In genomic region chr14:64504310-64504896, GRCh38 we compare ENCODE assay signal across 8 cellular contexts. TPM values are rescaled to one million over a fixed set of nuclear protein-coding genes. Genes with fewer than 3 reads are reported as not detected.
DNase-seq lines count a peak whose midpoint lies in the region; ATAC-seq and TF ChIP-seq lines count a peak whose summit lies in the region.

ZBTB1 (plus strand) TSS chr14:64504770; CDS start chr14:64521505, 16,735 bp downstream.

- ATAC-seq in CD8-positive, alpha-beta T cell = peak; percentile 37
- peak; percentile 27 for ATAC-seq in GM21423 (IDR thresholded peaks at IDR 0.05; ENCODE audit: unreplicated experiment)
- peak; percentile 54 for ATAC-seq in naive thymus-derived CD4-positive, alpha-beta T cell
- ATAC-seq in stimulated activated effector memory CD8-positive, alpha-beta T cell treated with anti-CD3 and anti-CD28 coated beads, Interleukin-12 subunit alpha, Interleukin-12 subunit beta, amount 100 ng/mL, for 72 hours = peak; percentile 71

- peak within 1 kb of the TSS; percentile 95 for H3K4me3 ChIP-seq in CD8-positive, alpha-beta T cell (ENCODE audit: low read depth, low read length)
- peak within 1 kb of the TSS; percentile 88 for H3K4me3 ChIP-seq in naive thymus-derived CD4-positive, alpha-beta T cell (ENCODE audit: low read length)

- H3K27ac ChIP-seq in CD8-positive, alpha-beta T cell (ENCODE audit: low read depth, low read length) = peak within 1 kb of the TSS; percentile 99
- H3K27ac ChIP-seq in naive thymus-derived CD4-positive, alpha-beta T cell (ENCODE audit: low read depth, low read length) = peak within 1 kb of the TSS; percentile 99

- POLR2A ChIA-PET in CD8-positive, alpha-beta T cell (lab: Charles Lee) = interaction anchor here (0.8 to 5.3 kb wide), 22 partner anchors 11 to 961 kb away, joined by 3 to 72 read pairs (median 5); partner anchors contain the start of genes AKAP5, CHURC1, MTHFD1 and PPP2R5E
- POLR2A ChIA-PET in naive thymus-derived CD4-positive, alpha-beta T cell (lab: Charles Lee) = interaction anchor here (0.8 to 6.5 kb wide), 17 partner anchors 9 to 961 kb away, joined by 3 to 157 read pairs (median 6); partner anchors contain the start of genes AKAP5, HSPA2, MTHFD1 and PPP2R5E

- peaks cover 59% of the 10 kb centered on the region for H3K4me1 ChIP-seq in CD8-positive, alpha-beta T cell (ENCODE audit: insufficient read depth, low read length)
- peaks cover 39 to 57% of the 10 kb centered on the region in 2 donors for H3K4me1 ChIP-seq in naive thymus-derived CD4-positive, alpha-beta T cell (ENCODE audit: control insufficient read depth in 2 of 2, insufficient read depth in 2 of 2, low read length in 2 of 2)

- H3K27me3 ChIP-seq in CD8-positive, alpha-beta T cell (ENCODE audit: insufficient read depth, low read length) = no peaks in the 10 kb centered on the region
- no peaks in the 10 kb centered on the region for H3K27me3 ChIP-seq in naive thymus-derived CD4-positive, alpha-beta T cell (ENCODE audit: control insufficient read depth in 2 of 2, insufficient read depth in 2 of 2, low read length in 2 of 2)

- CTCF ChIA-PET in CD8-positive, alpha-beta T cell (lab: Charles Lee) = interaction anchor here (0.9 to 3.1 kb wide), 6 partner anchors 14 to 71 kb away, joined by 3 to 9 read pairs (median 4); partner anchors contain the start of gene HSPA2
- CTCF ChIA-PET in naive thymus-derived CD4-positive, alpha-beta T cell (lab: Charles Lee) = interaction anchor here (0.6 to 1.4 kb wide), 2 partner anchors 75 to 870 kb away, joined by 3 read pairs; no protein-coding TSS in a partner anchor

- peak within 1 kb of the TSS; percentile 100 for H3K27ac Mint-ChIP-seq in CD8-positive, alpha-beta T cell
- H3K27ac Mint-ChIP-seq in activated T-helper 1 cell treated with anti-CD3 and anti-CD28 coated beads, Interleukin-12 subunit alpha, Interleukin-12 subunit beta, Interleukin-2, Interleukin-4 antibody, amounts not matched to agents 30 ng/mL and 10 ng/mL and 1 ng/mL, durations not matched to agents 14 hours and 24 hours and 36 hours = peak within 1 kb of the TSS; percentile 100
- peak within 1 kb of the TSS; percentile 96 to 100 (median 100) for H3K27ac Mint-ChIP-seq in naive thymus-derived CD4-positive, alpha-beta T cell
- H3K27ac Mint-ChIP-seq in stimulated activated effector memory CD8-positive, alpha-beta T cell treated with anti-CD3 and anti-CD28 coated beads, Interleukin-12 subunit alpha, Interleukin-12 subunit beta, amount 100 ng/mL, for 72 hours = peak within 1 kb of the TSS; percentile 100

- H3K9me3 Mint-ChIP-seq in CD8-positive, alpha-beta T cell = no peaks in the 10 kb centered on the region
- no peaks in the 10 kb centered on the region for H3K9me3 Mint-ChIP-seq in activated T-helper 1 cell treated with anti-CD3 and anti-CD28 coated beads, Interleukin-12 subunit alpha, Interleukin-12 subunit beta, Interleukin-2, Interleukin-4 antibody, amounts not matched to agents 30 ng/mL and 10 ng/mL and 1 ng/mL, durations not matched to agents 14 hours and 24 hours and 36 hours
- peaks cover 0 to 6% (median 0%) of the 10 kb centered on the region in 11 donors for H3K9me3 Mint-ChIP-seq in naive thymus-derived CD4-positive, alpha-beta T cell
- H3K9me3 Mint-ChIP-seq in stimulated activated effector memory CD8-positive, alpha-beta T cell treated with anti-CD3 and anti-CD28 coated beads, Interleukin-12 subunit alpha, Interleukin-12 subunit beta, amount 100 ng/mL, for 72 hours = no peaks in the 10 kb centered on the region

- H3K36me3 Mint-ChIP-seq in CD8-positive, alpha-beta T cell = peaks cover 33% of the 10 kb centered on the region
- H3K36me3 Mint-ChIP-seq in activated T-helper 1 cell treated with anti-CD3 and anti-CD28 coated beads, Interleukin-12 subunit alpha, Interleukin-12 subunit beta, Interleukin-2, Interleukin-4 antibody, amounts not matched to agents 30 ng/mL and 10 ng/mL and 1 ng/mL, durations not matched to agents 14 hours and 24 hours and 36 hours (ENCODE audit: low read depth) = peaks cover 31% of the 10 kb centered on the region
- peaks cover 0 to 42% (median 0%) of the 10 kb centered on the region in 5 donors for H3K36me3 Mint-ChIP-seq in naive thymus-derived CD4-positive, alpha-beta T cell
- H3K36me3 Mint-ChIP-seq in stimulated activated effector memory CD8-positive, alpha-beta T cell treated with anti-CD3 and anti-CD28 coated beads, Interleukin-12 subunit alpha, Interleukin-12 subunit beta, amount 100 ng/mL, for 72 hours = peaks cover 95% of the 10 kb centered on the region

- H3K4me3 Mint-ChIP-seq in CD8-positive, alpha-beta T cell = peak within 1 kb of the TSS; percentile 91
- peak within 1 kb of the TSS; percentile 97 for H3K4me3 Mint-ChIP-seq in activated T-helper 1 cell treated with anti-CD3 and anti-CD28 coated beads, Interleukin-12 subunit alpha, Interleukin-12 subunit beta, Interleukin-2, Interleukin-4 antibody, amounts not matched to agents 30 ng/mL and 10 ng/mL and 1 ng/mL, durations not matched to agents 14 hours and 24 hours and 36 hours
- peak within 1 kb of the TSS; percentile 88 to 100 (median 96) for H3K4me3 Mint-ChIP-seq in naive thymus-derived CD4-positive, alpha-beta T cell
- peak within 1 kb of the TSS; percentile 87 for H3K4me3 Mint-ChIP-seq in stimulated activated effector memory CD8-positive, alpha-beta T cell treated with anti-CD3 and anti-CD28 coated beads, Interleukin-12 subunit alpha, Interleukin-12 subunit beta, amount 100 ng/mL, for 72 hours

- TF ChIP-seq CTCF in CD8-positive, alpha-beta T cell (IDR thresholded peaks at IDR 0.05) = no peak

- H3K36me3 ChIP-seq in CD8-positive, alpha-beta T cell (ENCODE audit: insufficient read depth, low read length) = no peaks in the 10 kb centered on the region
- H3K36me3 ChIP-seq in naive thymus-derived CD4-positive, alpha-beta T cell (ENCODE audit: control insufficient read depth in 2 of 3, insufficient read depth in 3 of 3, low read length in 3 of 3) = peaks cover 0 to 8% (median 0%) of the 10 kb centered on the region in 3 experiments

- no peaks in the 10 kb centered on the region for H3K27me3 Mint-ChIP-seq in CD8-positive, alpha-beta T cell (ENCODE audit: low read depth)
- H3K27me3 Mint-ChIP-seq in activated T-helper 1 cell treated with anti-CD3 and anti-CD28 coated beads, Interleukin-12 subunit alpha, Interleukin-12 subunit beta, Interleukin-2, Interleukin-4 antibody, amounts not matched to agents 30 ng/mL and 10 ng/mL and 1 ng/mL, durations not matched to agents 14 hours and 24 hours and 36 hours (ENCODE audit: insufficient read depth) = peaks cover 2% of the 10 kb centered on the region
- peaks cover 0 to 3% (median 0%) of the 10 kb centered on the region in 5 donors for H3K27me3 Mint-ChIP-seq in naive thymus-derived CD4-positive, alpha-beta T cell

- peak; percentile 78 to 92 (median 84) for DNase-seq in CD8-positive, alpha-beta T cell
- DNase-seq in KG1 (lab: John Stamatoyannopoulos, UW) (peak; percentile 75), RKO (ENCODE audit: low spot score) (peak; percentile 85), fibroblast of gingiva (ENCODE audit: low read depth) (peak; percentile 95)
- peak; percentile 79 for DNase-seq in activated T-helper 1 cell treated with anti-CD3 and anti-CD28 coated beads, Interleukin-12 subunit alpha, Interleukin-12 subunit beta, Interleukin-2, Interleukin-4 antibody, amounts not matched to agents 30 ng/mL and 10 ng/mL and 1 ng/mL, durations not matched to agents 14 hours and 24 hours and 36 hours (ENCODE audit: low spot score)
- peak; percentile 75 to 90 (median 85) for DNase-seq in naive thymus-derived CD4-positive, alpha-beta T cell
- peak; percentile 69 to 91 for DNase-seq in stimulated activated effector memory CD8-positive, alpha-beta T cell treated with anti-CD3 and anti-CD28 coated beads, Interleukin-12 subunit alpha, Interleukin-12 subunit beta, amount 100 ng/mL, for 72 hours (ENCODE audit: low spot score in 2 of 2)

- H3K4me1 Mint-ChIP-seq in CD8-positive, alpha-beta T cell (ENCODE audit: low read depth) = peaks cover 68% of the 10 kb centered on the region
- peaks cover 74% of the 10 kb centered on the region for H3K4me1 Mint-ChIP-seq in activated T-helper 1 cell treated with anti-CD3 and anti-CD28 coated beads, Interleukin-12 subunit alpha, Interleukin-12 subunit beta, Interleukin-2, Interleukin-4 antibody, amounts not matched to agents 30 ng/mL and 10 ng/mL and 1 ng/mL, durations not matched to agents 14 hours and 24 hours and 36 hours (ENCODE audit: low read depth)
- peaks cover 46 to 70% (median 60%) of the 10 kb centered on the region in 7 donors for H3K4me1 Mint-ChIP-seq in naive thymus-derived CD4-positive, alpha-beta T cell
- H3K4me1 Mint-ChIP-seq in stimulated activated effector memory CD8-positive, alpha-beta T cell treated with anti-CD3 and anti-CD28 coated beads, Interleukin-12 subunit alpha, Interleukin-12 subunit beta, amount 100 ng/mL, for 72 hours = peaks cover 41% of the 10 kb centered on the region

- no peaks in the 10 kb centered on the region for H3K9me3 ChIP-seq in CD8-positive, alpha-beta T cell (ENCODE audit: low read length)
- H3K9me3 ChIP-seq in naive thymus-derived CD4-positive, alpha-beta T cell (ENCODE audit: control insufficient read depth in 2 of 3, low read length in 3 of 3) = no peaks in the 10 kb centered on the region

- intact Hi-C loops in CD8-positive, alpha-beta T cell (cut with DNase I, micrococcal nuclease) = loop anchor here (1.0 to 5.0 kb wide), 3 partner anchors 166 to 862 kb away; partner anchors contain the start of gene WDR89 (in 1 of the 2)
- intact Hi-C loops in activated T-helper 1 cell treated with anti-CD3 and anti-CD28 coated beads, Interleukin-12 subunit alpha, Interleukin-12 subunit beta, Interleukin-2, Interleukin-4 antibody, amounts not matched to agents 30 ng/mL and 10 ng/mL and 1 ng/mL, durations not matched to agents 14 hours and 24 hours and 36 hours (cut with micrococcal nuclease) = loop anchor here (5.0 to 10.0 kb wide), 4 partner anchors 330 to 1030 kb away; partner anchors contain the start of genes MAX and PPP2R5E
- intact Hi-C loops in naive thymus-derived CD4-positive, alpha-beta T cell (cut with micrococcal nuclease) = loop anchor here (1.0 to 5.0 kb wide), 6 partner anchors 37 to 1342 kb away; partner anchors contain the start of genes AKAP5 (in 1 of the 2), CHURC1 (in 1 of the 2), FNTB (in 1 of the 2) and SGPP1 (in 1 of the 2)

RNA-seq across cellular contexts. Expression of gene ZBTB1, which starts in this region (rescaled TPM):
- total RNA-seq in CD8-positive, alpha-beta T cell = 100 to 1,000 TPM; 200 to 205 TPM
- total RNA-seq in activated T-helper 1 cell treated with anti-CD3 and anti-CD28 coated beads, Interleukin-12 subunit alpha, Interleukin-12 subunit beta, Interleukin-2, Interleukin-4 antibody, amounts not matched to agents 30 ng/mL and 10 ng/mL and 1 ng/mL, durations not matched to agents 14 hours and 24 hours and 36 hours = 41.2 and 46.8 TPM in 2 replicates
- 100 to 1,000 TPM in 2 of 5 experiments, 10 to 100 TPM in 3; 97.1 to 119 (median 98.4) TPM for total RNA-seq in naive thymus-derived CD4-positive, alpha-beta T cell
- polyA plus RNA-seq in naive thymus-derived CD4-positive, alpha-beta T cell = 10 to 100 TPM; 42.4 to 49.7 TPM

Comparison
In these comparisons a context has a peak if more than half of its experiments do, and no peak if none do; other contexts are left out.
1. Peak in every context shown above with its lines: DNase-seq, ATAC-seq, H3K4me3 ChIP-seq and H3K27ac ChIP-seq.